Comparison of ENCODE assay signal across 9 cellular contexts in the genomic region with DNA sequence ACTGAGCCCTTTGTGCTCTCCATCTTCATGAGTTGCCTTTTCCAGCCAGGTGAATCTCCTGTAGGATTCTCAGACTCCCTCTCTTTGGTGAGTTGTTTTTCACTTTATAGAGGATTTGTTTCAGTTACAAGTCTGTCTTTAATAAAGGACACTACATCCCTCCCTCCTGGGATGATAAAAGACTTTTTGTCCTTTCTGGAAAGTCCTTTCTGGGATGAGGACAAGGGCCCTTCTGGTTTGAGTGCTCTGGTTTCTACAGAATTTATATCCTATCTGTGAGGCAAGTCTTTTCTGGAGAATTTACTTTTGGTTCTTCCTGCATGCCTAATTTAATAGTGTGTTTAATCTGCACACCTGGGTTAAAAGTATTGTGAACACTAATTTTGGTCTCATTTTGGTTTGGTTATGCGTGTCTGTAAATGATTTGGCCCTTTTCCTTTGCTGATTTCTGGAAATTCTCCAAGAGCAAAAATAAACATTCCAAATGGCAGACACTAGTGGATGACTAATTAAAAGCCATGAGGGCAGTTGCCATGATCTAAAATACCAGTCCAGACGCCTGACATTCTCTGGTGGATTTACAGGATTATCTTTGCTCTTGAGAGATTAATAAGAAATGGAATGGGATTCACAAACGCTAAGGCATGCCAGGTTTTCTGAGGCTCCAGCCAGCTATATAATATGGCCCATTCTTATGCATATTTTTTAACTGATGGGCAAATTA. TPM values are rescaled to one million over a fixed set of nuclear protein-coding genes. Genes with fewer than 3 reads are reported as not detected.
DNase-seq lines count a peak whose midpoint lies in the region; ATAC-seq and TF ChIP-seq lines count a peak whose summit lies in the region.
"Had no signal": no experiment of that assay in that cellular context is flagged by ENCODE, and none has a peak within 500 bp of the region (broad histone marks: within the 10 kb centered on the region; RNA-seq: fewer than 3 reads in every experiment).

No MANE protein-coding gene starts in this region.

- DNase-seq in AG09309 (ENCODE audit: low read depth) (peak; percentile 58), LoVo (ENCODE audit: low spot score) (peak; percentile 41), astrocyte of the hippocampus (ENCODE audit: low read depth, low spot score) (peak; percentile 83), kidney epithelial cell (ENCODE audit: low read depth) (peak; percentile 35)

- H3K36me3 ChIP-seq in kidney epithelial cell (ENCODE audit: control insufficient read depth, insufficient read depth, low read length): no peaks in the 10 kb centered on the region

- no peak for TF ChIP-seq CTCF in AG09309 (IDR thresholded peaks at IDR 0.05; ENCODE audit: control insufficient read depth, insufficient read depth, low read depth, low read length, missing control alignments)
- no peak for TF ChIP-seq CTCF in kidney epithelial cell (IDR thresholded peaks at IDR 0.05; ENCODE audit: insufficient read depth, low read length, poor library complexity, severe bottlenecking)

- ATAC-seq in HG03439 (IDR thresholded peaks at IDR 0.05; ENCODE audit: unreplicated experiment): no peak
- no peak for ATAC-seq in HG03108 (IDR thresholded peaks at IDR 0.05; ENCODE audit: unreplicated experiment)
- ATAC-seq in HG03135 (IDR thresholded peaks at IDR 0.05; ENCODE audit: unreplicated experiment): no peak
- no peak for ATAC-seq in GM19328 (IDR thresholded peaks at IDR 0.05; ENCODE audit: unreplicated experiment)
- ATAC-seq: natural killer cell treated with Interleukin-12 subunit alpha and Interleukin-12 subunit beta and Interleukin-15 and Interleukin-18, amount 100 ng/mL, for 72 hours had no signal

- H3K4me3 ChIP-seq in AG09309 (ENCODE audit: control insufficient read depth, low read depth, low read length) (no peak overlapping the region), kidney epithelial cell (ENCODE audit: low read depth, low read length) (no peak overlapping the region)

- H3K27me3 ChIP-seq in kidney epithelial cell (ENCODE audit: control insufficient read depth, insufficient read depth, low read length): no peaks in the 10 kb centered on the region

RNA-seq across cellular contexts. Expression of gene TCP11, which starts 44.8 kb away (rescaled TPM):
- total RNA-seq in kidney epithelial cell: 0.41 TPM in 1 of 2 replicates, not detected in the other
- total RNA-seq: natural killer cell treated with Interleukin-12 subunit alpha and Interleukin-12 subunit beta and Interleukin-15 and Interleukin-18, amount 100 ng/mL, for 72 hours had no signal
